Comparison of ENCODE assay signal across 8 cellular contexts in the genomic region with DNA sequence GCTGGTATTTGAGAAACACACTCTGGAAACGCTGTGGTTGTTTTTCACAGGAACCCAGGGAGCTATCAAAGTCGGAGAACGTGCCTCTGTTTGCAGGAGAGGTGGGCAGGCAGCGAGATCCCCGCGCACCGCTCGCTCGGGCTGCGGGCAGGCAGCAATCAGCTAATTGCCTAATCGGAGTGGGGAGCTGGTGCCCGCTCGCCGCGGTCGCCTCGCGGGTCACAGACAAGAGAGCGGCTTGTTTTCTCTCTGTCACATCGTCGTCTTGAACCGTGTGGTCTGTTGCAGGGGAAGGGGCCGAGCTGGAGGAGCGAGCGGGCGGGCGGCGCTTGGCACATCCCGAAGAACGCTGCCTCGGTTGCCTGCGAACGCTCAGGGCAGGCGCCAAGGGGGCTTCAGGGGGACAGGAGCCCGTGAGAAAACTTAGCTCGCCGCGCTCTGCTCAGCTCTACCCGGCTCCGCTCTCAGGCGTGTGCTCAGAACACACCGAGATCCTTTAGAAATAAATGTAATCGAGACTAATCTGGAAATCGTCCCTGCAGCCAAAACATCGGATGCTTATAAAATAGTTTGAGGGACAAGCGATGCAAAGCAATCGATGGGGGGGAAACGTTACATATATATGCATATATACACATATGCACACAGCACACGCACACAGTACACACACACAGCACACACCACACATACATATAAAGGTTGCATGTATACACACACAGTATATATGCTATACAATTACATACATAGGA.
A peak's percentile ranks its signal among the peaks of the same experiment; 100 is the strongest.
DNase-seq lines count a peak whose midpoint lies in the region; ATAC-seq and TF ChIP-seq lines count a peak whose summit lies in the region.

No MANE protein-coding gene starts in this region.

- no peak for ATAC-seq in CD4-positive, alpha-beta T cell (ENCODE audit: poor library complexity)

- peaks cover 8% of the 10 kb centered on the region for H3K27me3 Mint-ChIP-seq in endothelial cell (ENCODE audit: unreplicated experiment)
- H3K27me3 Mint-ChIP-seq in CD4-positive, alpha-beta T cell: peaks cover 79% of the 10 kb centered on the region
- peaks cover 55% of the 10 kb centered on the region for H3K27me3 Mint-ChIP-seq in activated naive CD4-positive, alpha-beta T cell treated with anti-CD3 and anti-CD28 coated beads for 36 hours (ENCODE audit: low read depth)

- H3K4me3 ChIP-seq in NB4 (ENCODE audit: low read depth, low read length): no peak overlapping the region
- no peak overlapping the region for H3K4me3 ChIP-seq in lower leg skin (ENCODE audit: low read depth, poor library complexity, severe bottlenecking)

- peaks cover 66% of the 10 kb centered on the region for H3K27me3 ChIP-seq in CD4-positive, alpha-beta T cell (ENCODE audit: control insufficient read depth, insufficient read depth, low read length)

- H3K9me3 Mint-ChIP-seq in endothelial cell (ENCODE audit: unreplicated experiment): no peaks in the 10 kb centered on the region
- H3K9me3 Mint-ChIP-seq in CD4-positive, alpha-beta T cell: peaks cover 1% of the 10 kb centered on the region
- peaks cover 6% of the 10 kb centered on the region for H3K9me3 Mint-ChIP-seq in activated naive CD4-positive, alpha-beta T cell treated with anti-CD3 and anti-CD28 coated beads for 36 hours

- TF ChIP-seq POLR2A in NB4 (IDR thresholded peaks at IDR 0.05; ENCODE audit: extremely low read depth, insufficient read length) (no peak), lower leg skin (IDR thresholded peaks at IDR 0.05) (no peak)

- DNase-seq in AG08395 (ENCODE audit: low spot score): peak; percentile 3
- peak; percentile 2 for DNase-seq in NB4 (ENCODE audit: low read depth)
- peak; percentile 35 for DNase-seq in endothelial cell (ENCODE audit: low spot score)
- peak; percentile 22 for DNase-seq in myocyte (ENCODE audit: low read depth)
- no peak for DNase-seq in lower leg skin (ENCODE audit: low spot score in 2 of 2)
- DNase-seq in NCI-H2029 (lab: John Stamatoyannopoulos, UW): no peak
- no peak for DNase-seq in CD4-positive, alpha-beta T cell
- DNase-seq in activated naive CD4-positive, alpha-beta T cell treated with anti-CD3 and anti-CD28 coated beads for 36 hours: no peak

- H3K27ac Mint-ChIP-seq in endothelial cell (ENCODE audit: unreplicated experiment): no peak overlapping the region
- H3K27ac Mint-ChIP-seq in CD4-positive, alpha-beta T cell: no peak overlapping the region
- H3K27ac Mint-ChIP-seq in activated naive CD4-positive, alpha-beta T cell treated with anti-CD3 and anti-CD28 coated beads for 36 hours: no peak overlapping the region

- POLR2A ChIA-PET in CD4-positive, alpha-beta T cell (lab: Charles Lee): interaction anchor here (0.6 kb wide), 1 partner anchor 31 kb away, joined by 5 read pairs; no protein-coding TSS in a partner anchor

- peak overlapping the region; percentile 66 for H3K4me3 Mint-ChIP-seq in endothelial cell (ENCODE audit: unreplicated experiment)
- H3K4me3 Mint-ChIP-seq in CD4-positive, alpha-beta T cell: no peak overlapping the region
- no peak overlapping the region for H3K4me3 Mint-ChIP-seq in activated naive CD4-positive, alpha-beta T cell treated with anti-CD3 and anti-CD28 coated beads for 36 hours

- intact Hi-C loops in lower leg skin (cut with DNase I; ENCODE audit: low total_unique reads): no loop called here
- intact Hi-C loops in CD4-positive, alpha-beta T cell (cut with DNase I, micrococcal nuclease): no loop called here
- intact Hi-C loops in activated naive CD4-positive, alpha-beta T cell treated with anti-CD3 and anti-CD28 coated beads for 36 hours (cut with micrococcal nuclease): no loop called here

- TF ChIP-seq CTCF in NB4 (IDR thresholded peaks at IDR 0.05; ENCODE audit: low read depth, low read length): no peak
- no peak for TF ChIP-seq CTCF in endothelial cell (IDR thresholded peaks at IDR 0.05; ENCODE audit: unreplicated experiment)
- no peak for TF ChIP-seq CTCF in lower leg skin (IDR thresholded peaks at IDR 0.05)
- no peak for TF ChIP-seq CTCF in CD4-positive, alpha-beta T cell (IDR thresholded peaks at IDR 0.05)

- H3K9me3 ChIP-seq in CD4-positive, alpha-beta T cell (ENCODE audit: control insufficient read depth, low read length): no peaks in the 10 kb centered on the region

- no peak overlapping the region for H3K27ac ChIP-seq in CD4-positive, alpha-beta T cell (ENCODE audit: low read depth, low read length)

- 4 to 7% methylated on average over 32 to 34 of the region's 49 CpGs for WGBS in lower leg skin, 2 donors

- no peaks in the 10 kb centered on the region for H3K36me3 Mint-ChIP-seq in endothelial cell (ENCODE audit: low read depth, unreplicated experiment)
- no peaks in the 10 kb centered on the region for H3K36me3 Mint-ChIP-seq in CD4-positive, alpha-beta T cell (ENCODE audit: low read depth)
- H3K36me3 Mint-ChIP-seq in activated naive CD4-positive, alpha-beta T cell treated with anti-CD3 and anti-CD28 coated beads for 36 hours (ENCODE audit: low read depth): no peaks in the 10 kb centered on the region

- CTCF ChIA-PET in CD4-positive, alpha-beta T cell (lab: Charles Lee): no interaction called here
- CTCF ChIA-PET in activated naive CD4-positive, alpha-beta T cell treated with anti-CD3 and anti-CD28 coated beads for 36 hours (lab: Charles Lee): no interaction called here

- peaks cover 3% of the 10 kb centered on the region for H3K4me1 Mint-ChIP-seq in endothelial cell (ENCODE audit: unreplicated experiment)
- peaks cover 4% of the 10 kb centered on the region for H3K4me1 Mint-ChIP-seq in CD4-positive, alpha-beta T cell (ENCODE audit: low read depth)
- H3K4me1 Mint-ChIP-seq in activated naive CD4-positive, alpha-beta T cell treated with anti-CD3 and anti-CD28 coated beads for 36 hours (ENCODE audit: low read depth): peaks cover 11% of the 10 kb centered on the region

Comparison
In these comparisons a context has a peak if more than half of its experiments do, and no peak if none do; other contexts are left out.
1. DNase-seq: peak in AG08395 (single experiment), NB4 (single experiment), endothelial cell (single experiment) and myocyte (single experiment); none in lower leg skin (0 of 2), NCI-H2029 (single experiment), CD4-positive, alpha-beta T cell (0 of 10) and activated naive CD4-positive, alpha-beta T cell treated with anti-CD3 and anti-CD28 coated beads for 36 hours (single experiment).